Comparison of ENCODE assay signal across 9 cellular contexts in genomic region chr10:71963351-71963755, GRCh38. TPM values are rescaled to one million over a fixed set of nuclear protein-coding genes. Genes with fewer than 3 reads are reported as not detected.
DNase-seq lines count a peak whose midpoint lies in the region; ATAC-seq and TF ChIP-seq lines count a peak whose summit lies in the region.
"Had no signal": no experiment of that assay in that cellular context is flagged by ENCODE, and none has a peak within 500 bp of the region (broad histone marks: within the 10 kb centered on the region; RNA-seq: fewer than 3 reads in every experiment).

No MANE protein-coding gene starts in this region.

- H3K27me3 Mint-ChIP-seq in activated CD4-positive, alpha-beta T cell treated with anti-CD3 and anti-CD28 coated beads, Interleukin-2, amount 10 ng/mL, durations not matched to agents 24 days and 14 days, result peaks cover 65% of the 10 kb centered on the region
- peaks cover 11% of the 10 kb centered on the region for H3K27me3 Mint-ChIP-seq in type B pancreatic cell

- no peak for DNase-seq in activated CD4-positive, alpha-beta T cell treated with anti-CD3 and anti-CD28 coated beads, Interleukin-2, amount 10 ng/mL, durations not matched to agents 24 days and 14 days
- DNase-seq in activated CD4-positive, alpha-beta T cell treated with anti-CD3 and anti-CD28 coated beads, Interleukin-2, amount 50 U/mL, for 4 hours, result no peak
- DNase-seq in epithelial cell of esophagus (ENCODE audit: low read depth), result no peak
- DNase-seq in type B pancreatic cell (ENCODE audit: extremely low spot score, unreplicated experiment), result no peak
- no peak for DNase-seq in activated CD4-positive, alpha-beta T cell treated with anti-CD3 and anti-CD28 coated beads for 1 hour
- DNase-seq in SK-N-DZ (ENCODE audit: low spot score), result no peak
- DNase-seq: activated B cell treated with CpG ODN at 0.5 μM for 24 hours had no signal

- no peaks in the 10 kb centered on the region for H3K9me3 Mint-ChIP-seq in activated CD4-positive, alpha-beta T cell treated with anti-CD3 and anti-CD28 coated beads, Interleukin-2, amount 10 ng/mL, durations not matched to agents 24 days and 14 days
- H3K9me3 Mint-ChIP-seq in type B pancreatic cell, result peaks cover 9% of the 10 kb centered on the region
- H3K9me3 Mint-ChIP-seq: activated B cell treated with CpG ODN at 0.5 μM for 24 hours had no signal

- TF ChIP-seq CTCF in epithelial cell of esophagus (IDR thresholded peaks at IDR 0.05; ENCODE audit: insufficient read depth, low read depth, low read length, missing control alignments), result no peak
- no peak for TF ChIP-seq CTCF in type B pancreatic cell (conservative IDR thresholded peaks at IDR 0.05)

- H3K36me3 Mint-ChIP-seq in activated CD4-positive, alpha-beta T cell treated with anti-CD3 and anti-CD28 coated beads, Interleukin-2, amount 10 ng/mL, durations not matched to agents 24 days and 14 days (ENCODE audit: low read depth), result no peaks in the 10 kb centered on the region
- no peaks in the 10 kb centered on the region for H3K36me3 Mint-ChIP-seq in type B pancreatic cell

- H3K4me3 ChIP-seq in epithelial cell of esophagus (ENCODE audit: low read length), result peak overlapping the region; percentile 69
- H3K4me3 ChIP-seq in mesodermal cell (ENCODE audit: extremely low read depth, insufficient read depth, low read length, poor library complexity, severe bottlenecking), result peak overlapping the region; percentile 70

- WGBS in mesodermal cell (ENCODE audit: insufficient coverage in 2 of 2), 2 experiments, result 49 to 54% methylated on average over 20 of the region's 20 CpGs

- peak overlapping the region; percentile 32 for H3K4me3 Mint-ChIP-seq in activated CD4-positive, alpha-beta T cell treated with anti-CD3 and anti-CD28 coated beads, Interleukin-2, amount 10 ng/mL, durations not matched to agents 24 days and 14 days
- H3K4me3 Mint-ChIP-seq in type B pancreatic cell, result peak overlapping the region; percentile 84
- H3K4me3 Mint-ChIP-seq: activated B cell treated with CpG ODN at 0.5 μM for 24 hours had no signal

- no peak overlapping the region for H3K27ac ChIP-seq in mesodermal cell (ENCODE audit: low read depth, low read length, severe bottlenecking)

- no peak for ATAC-seq in HG02840 (IDR thresholded peaks at IDR 0.05; ENCODE audit: low FRiP score, unreplicated experiment)

- intact Hi-C loops in activated CD4-positive, alpha-beta T cell treated with anti-CD3 and anti-CD28 coated beads, Interleukin-2, amount 10 ng/mL, durations not matched to agents 24 days and 14 days (cut with micrococcal nuclease), result no loop called here

- H3K9me3 ChIP-seq in mesodermal cell (ENCODE audit: control insufficient read depth, low read length), result no peaks in the 10 kb centered on the region

- H3K27ac Mint-ChIP-seq in activated CD4-positive, alpha-beta T cell treated with anti-CD3 and anti-CD28 coated beads, Interleukin-2, amount 10 ng/mL, durations not matched to agents 24 days and 14 days, result no peak overlapping the region
- H3K27ac Mint-ChIP-seq in type B pancreatic cell, result peak overlapping the region; percentile 73
- H3K27ac Mint-ChIP-seq: activated B cell treated with CpG ODN at 0.5 μM for 24 hours had no signal

- peaks cover 29% of the 10 kb centered on the region for H3K4me1 ChIP-seq in mesodermal cell (ENCODE audit: control insufficient read depth, insufficient read depth, low read length, poor library complexity, severe bottlenecking)

- peaks cover 8% of the 10 kb centered on the region for H3K4me1 Mint-ChIP-seq in activated CD4-positive, alpha-beta T cell treated with anti-CD3 and anti-CD28 coated beads, Interleukin-2, amount 10 ng/mL, durations not matched to agents 24 days and 14 days
- peaks cover 47% of the 10 kb centered on the region for H3K4me1 Mint-ChIP-seq in type B pancreatic cell (ENCODE audit: unreplicated experiment)

- H3K36me3 ChIP-seq in mesodermal cell (ENCODE audit: control insufficient read depth, insufficient read depth, low read length), result peaks cover 3% of the 10 kb centered on the region

RNA-seq across cellular contexts. Expression of gene CHST3, which starts 0.8 kb away (rescaled TPM):
- total RNA-seq in activated CD4-positive, alpha-beta T cell treated with anti-CD3 and anti-CD28 coated beads, Interleukin-2, amount 10 ng/mL, durations not matched to agents 24 days and 14 days, result 0.36 and 0.63 TPM in 2 replicates
- polyA plus RNA-seq in mesodermal cell (2013, experiment 1 of 2), result 13.5 TPM
- polyA plus RNA-seq in mesodermal cell (2013, experiment 2 of 2), result 11.0 TPM
- 11.8 and 21.7 TPM in 2 replicates for total RNA-seq in type B pancreatic cell (ENCODE audit: low replicate concordance)
- polyA plus RNA-seq in SK-N-DZ (2014; cell fraction: cytosol; rRNA removed), result 0.85 and 1.9 TPM in 2 replicates
- polyA plus RNA-seq in SK-N-DZ (2014; cell fraction: nucleus; rRNA removed), result 0.63 and 0.91 TPM in 2 replicates
- total RNA-seq: activated B cell treated with CpG ODN at 0.5 μM for 24 hours had no signal
